Comparison of ENCODE assay signal across 8 cellular contexts in genomic region chr22:31646186-31647019, GRCh38. TPM values are rescaled to one million over a fixed set of nuclear protein-coding genes. Genes with fewer than 3 reads are reported as not detected.
DNase-seq lines count a peak whose midpoint lies in the region; ATAC-seq, FAIRE-seq and TF ChIP-seq lines count a peak whose summit lies in the region.

No MANE protein-coding gene starts in this region.

- TF ChIP-seq POLR2A in HepG2 (IDR thresholded peaks at IDR 0.05; ENCODE audit: insufficient read depth in 1 of 2, low read depth in 2 of 2, low read length in 2 of 2), result no peak

- no peaks in the 10 kb centered on the region for H3K4me1 ChIP-seq in CD8-positive, alpha-beta T cell (ENCODE audit: insufficient read depth, low read length)
- H3K4me1 ChIP-seq in HepG2 (ENCODE audit: insufficient read depth, low read length), result peaks cover 31% of the 10 kb centered on the region

- no peaks in the 10 kb centered on the region for H3K9me3 Mint-ChIP-seq in CD8-positive, alpha-beta T cell
- no peaks in the 10 kb centered on the region for H3K9me3 Mint-ChIP-seq in HFFc6
- no peaks in the 10 kb centered on the region for H3K9me3 Mint-ChIP-seq in activated T-cell treated with anti-CD3 and anti-CD28 coated beads, Interleukin-2, amount 50 U/mL, for 72 hours

- H3K9ac ChIP-seq in HepG2 (ENCODE audit: insufficient read depth, low read depth, low read length), result no peak overlapping the region

- H3K36me3 Mint-ChIP-seq in CD8-positive, alpha-beta T cell, result peaks cover 63% of the 10 kb centered on the region
- H3K36me3 Mint-ChIP-seq in HFFc6 (ENCODE audit: low read depth), result peaks cover 6% of the 10 kb centered on the region; the same call in 1 of the 2 replicates
- H3K36me3 Mint-ChIP-seq in activated T-cell treated with anti-CD3 and anti-CD28 coated beads, Interleukin-2, amount 50 U/mL, for 72 hours (ENCODE audit: insufficient read depth in 2 of 2), result peaks cover 0 to 8% of the 10 kb centered on the region in 2 donors

- no peaks in the 10 kb centered on the region for H3K9me3 ChIP-seq in CD8-positive, alpha-beta T cell (ENCODE audit: low read length)
- H3K9me3 ChIP-seq in HepG2 (ENCODE audit: low read length), result no peaks in the 10 kb centered on the region

- TF ChIP-seq CTCF in CD8-positive, alpha-beta T cell (IDR thresholded peaks at IDR 0.05), result no peak
- TF ChIP-seq CTCF in HFFc6 (IDR thresholded peaks at IDR 0.05), result no peak
- no peak for TF ChIP-seq CTCF in HepG2 (CRISPR knock-in tag; IDR thresholded peaks at IDR 0.05)
- TF ChIP-seq CTCF in coronary artery (IDR thresholded peaks at IDR 0.05), result no peak

- CTCF ChIA-PET in CD8-positive, alpha-beta T cell (lab: Charles Lee), result interaction anchor here (1.3 kb wide), 1 partner anchor 19 kb away, joined by 3 read pairs; no protein-coding TSS in a partner anchor
- CTCF ChIA-PET in HepG2 (lab: Yijun Ruan, JAX; ENCODE audit: low intra/inter-chr PET ratio, low total read pairs), result no interaction called here

- no peak overlapping the region for H3K4me3 Mint-ChIP-seq in CD8-positive, alpha-beta T cell
- H3K4me3 Mint-ChIP-seq in HFFc6, result peak overlapping the region; percentile 67
- H3K4me3 Mint-ChIP-seq in activated T-cell treated with anti-CD3 and anti-CD28 coated beads, Interleukin-2, amount 50 U/mL, for 72 hours, result peak overlapping the region; percentile 31 to 64

- peaks cover 17% of the 10 kb centered on the region for H3K36me3 ChIP-seq in CD8-positive, alpha-beta T cell (ENCODE audit: insufficient read depth, low read length)
- peaks cover 16 to 61% of the 10 kb centered on the region in 2 experiments for H3K36me3 ChIP-seq in HepG2 (replicated peaks in 1 of 2; ENCODE audit: control insufficient read depth in 1 of 2, insufficient read depth in 2 of 2, low read length in 2 of 2)

- in situ Hi-C loops in HepG2 (cut with HindIII; ENCODE audit: extremely low pct_ligation_motif_present, low pct_unique_long_range_greater_than_20kb), result no loop called here

- H3K27me3 Mint-ChIP-seq in CD8-positive, alpha-beta T cell (ENCODE audit: low read depth), result no peaks in the 10 kb centered on the region
- peaks cover 1% of the 10 kb centered on the region for H3K27me3 Mint-ChIP-seq in HFFc6 (ENCODE audit: insufficient read depth)
- H3K27me3 Mint-ChIP-seq in activated T-cell treated with anti-CD3 and anti-CD28 coated beads, Interleukin-2, amount 50 U/mL, for 72 hours (ENCODE audit: low read depth), result no peaks in the 10 kb centered on the region

- H4K20me1 ChIP-seq in HepG2 (ENCODE audit: insufficient read depth, low read length), result peaks cover 6% of the 10 kb centered on the region

- no peak for FAIRE-seq in HepG2 (lab: Jason Lieb, UNC)

- H3K27me3 ChIP-seq in CD8-positive, alpha-beta T cell (ENCODE audit: insufficient read depth, low read length), result no peaks in the 10 kb centered on the region
- no peaks in the 10 kb centered on the region for H3K27me3 ChIP-seq in HepG2 (ENCODE audit: control insufficient read depth in 1 of 2, insufficient read depth in 2 of 2, low read length in 2 of 2)

- peak overlapping the region; percentile 66 for H3K27ac Mint-ChIP-seq in CD8-positive, alpha-beta T cell
- peak overlapping the region; percentile 96 for H3K27ac Mint-ChIP-seq in HFFc6
- H3K27ac Mint-ChIP-seq in activated T-cell treated with anti-CD3 and anti-CD28 coated beads, Interleukin-2, amount 50 U/mL, for 72 hours, result peak overlapping the region; percentile 96

- ATAC-seq in CD8-positive, alpha-beta T cell, result no peak
- ATAC-seq in activated T-cell treated with anti-CD3 and anti-CD28 coated beads, Interleukin-2, amount 50 U/mL, for 72 hours (replicated peaks in 1 of 2), result peak; percentile 82 to 86
- ATAC-seq in HepG2 (peak; percentile 60), HG03571 (IDR thresholded peaks at IDR 0.05; ENCODE audit: unreplicated experiment) (no peak)

- no TSS peak for BruUV-seq in HepG2 (replicated peaks; lab: Mats Ljungman, UMichigan)

- WGBS in HepG2 (ENCODE audit: low lambda C conversion rate), result 60% methylated on average over 6 of the region's 6 CpGs

- intact Hi-C loops in CD8-positive, alpha-beta T cell (cut with DNase I, micrococcal nuclease), result no loop called here
- intact Hi-C loops in HepG2 (cut with micrococcal nuclease; ENCODE audit: unreplicated experiment), result no loop called here

- POLR2A ChIA-PET in CD8-positive, alpha-beta T cell (lab: Charles Lee), result interaction anchor here (0.7 kb wide), 1 partner anchor 168 kb away, joined by 3 read pairs; no protein-coding TSS in a partner anchor
- POLR2A ChIA-PET in HepG2 (lab: Yijun Ruan, JAX), result interaction anchor here (1.0 to 3.6 kb wide), 3 partner anchors 15 to 17 kb away, joined by 3 to 33 read pairs (median 3); partner anchors contain the start of gene PISD

- H3K4me1 Mint-ChIP-seq in CD8-positive, alpha-beta T cell (ENCODE audit: low read depth), result peaks cover 1% of the 10 kb centered on the region
- peaks cover 44% of the 10 kb centered on the region for H3K4me1 Mint-ChIP-seq in HFFc6 (ENCODE audit: low read depth)
- peaks cover 45% of the 10 kb centered on the region for H3K4me1 Mint-ChIP-seq in activated T-cell treated with anti-CD3 and anti-CD28 coated beads, Interleukin-2, amount 50 U/mL, for 72 hours (ENCODE audit: low read depth)

- no peak overlapping the region for H3K4me3 ChIP-seq in CD8-positive, alpha-beta T cell (ENCODE audit: low read depth, low read length)
- H3K4me3 ChIP-seq in HepG2 (replicated peaks in 1 of 3; ENCODE audit: insufficient read depth in 1 of 3, low read depth in 2 of 3, low read length in 3 of 3), result no peak overlapping the region
- H3K4me3 ChIP-seq in coronary artery, result no peak overlapping the region

- no peak for DNase-seq in CD8-positive, alpha-beta T cell
- DNase-seq in HFFc6, result peak; percentile 97
- DNase-seq in activated T-cell treated with anti-CD3 and anti-CD28 coated beads, Interleukin-2, amount 50 U/mL, for 72 hours, result peak; percentile 47 to 51
- DNase-seq in HepG2 (ENCODE audit: low spot score), result peak; percentile 87
- no peak for DNase-seq in DMS79 treated with DMSO at 0.1 percent for 48 hours (lab: John Stamatoyannopoulos, UW)
- DNase-seq in amniotic stem cell (lab: John Stamatoyannopoulos, UW), result no peak
- DNase-seq in coronary artery (ENCODE audit: low spot score), result no peak

- TF ChIP-seq EP300 in HepG2 (IDR thresholded peaks at IDR 0.05; ENCODE audit: low read depth in 2 of 2, low read length in 2 of 2), result no peak
- TF ChIP-seq EP300 in HepG2 (CRISPR knock-in tag; IDR thresholded peaks at IDR 0.05; ENCODE audit: borderline replicate concordance), result peak; percentile 41; the same call in 1 of the 2 replicates

- TF ChIP-seq RAD21 in HepG2 (CRISPR knock-in tag; IDR thresholded peaks at IDR 0.05), result no peak

- no peak overlapping the region for H2AFZ ChIP-seq in HepG2 (ENCODE audit: low read length)

- no peak overlapping the region for H3K4me2 ChIP-seq in HepG2 (ENCODE audit: low read depth, low read length)

- H3K79me2 ChIP-seq in HepG2 (ENCODE audit: insufficient read depth, low read length), result peaks cover 17% of the 10 kb centered on the region

- H3K27ac ChIP-seq in CD8-positive, alpha-beta T cell (ENCODE audit: low read depth, low read length), result no peak overlapping the region
- H3K27ac ChIP-seq in HepG2 (ENCODE audit: extremely low read length, insufficient read depth, low read length) (peak overlapping the region; percentile 55), coronary artery (no peak overlapping the region)

TF ChIP-seq in HepG2, 621 proteins besides CTCF, POLR2A, EP300 and RAD21 (continues in another document):
- TF ChIP-seq ZBTB20 (CRISPR knock-in tag; IDR thresholded peaks at IDR 0.05; ENCODE audit: borderline replicate concordance, low read depth) (0 out of 2 replicates have a peak, but pooled peaks have one; percentile 28), ARID3A (IDR thresholded peaks at IDR 0.05; ENCODE audit: low read depth, low read length) (peak; percentile 47; the same call in 1 of the 2 replicates), FOSL2 (CRISPR knock-in tag; IDR thresholded peaks at IDR 0.05) (peak; percentile 90)

RNA-seq across cellular contexts. Expression of gene PISD, which starts 15.6 kb away (rescaled TPM):
- total RNA-seq in CD8-positive, alpha-beta T cell, result 10 to 100 TPM; 41.2 to 43.6 TPM
- total RNA-seq in HFFc6 (2021; fragmentation: NEBNext Ultra II Directional; extraction: Animal tissue kit (Norgen Biotek cat#: 25700)), result 10 to 100 TPM; 38.4 to 47.3 (median 43.3) TPM
- 10 to 100 TPM; 38.0 to 38.5 TPM for total RNA-seq in activated T-cell treated with anti-CD3 and anti-CD28 coated beads, Interleukin-2, amount 50 U/mL, for 72 hours
- 30.0 and 47.7 TPM in 2 replicates for total RNA-seq in HepG2 (2016; rRNA removed; fragmentation: Illumina TruSeq; extraction: Trizol)
- 8.9 and 9.7 TPM in 2 replicates for total RNA-seq in HepG2 (2016; cell fraction: cytosol; rRNA removed; fragmentation: Illumina TruSeq; extraction: Trizol; ENCODE audit: low read depth)
- total RNA-seq in HepG2 (2016; cell fraction: insoluble cytoplasmic fraction; rRNA removed; fragmentation: Illumina TruSeq; extraction: Trizol), result 26.3 and 48.8 TPM in 2 replicates
- 21.3 and 21.7 TPM in 2 replicates for total RNA-seq in HepG2 (2016; cell fraction: membrane; rRNA removed; fragmentation: Illumina TruSeq; extraction: Trizol)
- total RNA-seq in HepG2 (2016; cell fraction: nucleus; rRNA removed; fragmentation: Illumina TruSeq; extraction: Trizol), result 39.3 and 43.4 TPM in 2 replicates
- polyA plus RNA-seq in HepG2 (2011; rRNA removed), result 30.1 and 38.6 TPM in 2 replicates
- polyA plus RNA-seq in HepG2 (2011; cell fraction: cytosol; rRNA removed), result 27.5 and 28.8 TPM in 2 replicates
- polyA plus RNA-seq in HepG2 (2011; cell fraction: nucleus; rRNA removed), result 96.1 and 99.7 TPM in 2 replicates
- 21.9 and 29.8 TPM in 2 replicates for polyA plus RNA-seq in HepG2 (2012)
- polyA plus RNA-seq in HepG2 (2016; cell fraction: cytosol; fragmentation: Illumina TruSeq; extraction: Trizol; ENCODE audit: low read depth), result 7.1 and 8.1 TPM in 2 replicates
- 25.8 and 29.7 TPM in 2 replicates for polyA plus RNA-seq in HepG2 (2016; cell fraction: insoluble cytoplasmic fraction; fragmentation: Illumina TruSeq; extraction: Trizol; ENCODE audit: low read depth)
- 14.7 and 16.1 TPM in 2 replicates for polyA plus RNA-seq in HepG2 (2016; cell fraction: membrane; fragmentation: Illumina TruSeq; extraction: Trizol; ENCODE audit: low read depth)
- polyA plus RNA-seq in HepG2 (2016; cell fraction: nucleus; fragmentation: Illumina TruSeq; extraction: Trizol; ENCODE audit: insufficient read depth, low read depth), result 78.0 and 82.4 TPM in 2 replicates
- 24.4 and 42.4 TPM in 2 replicates for polyA minus RNA-seq in HepG2 (2011; rRNA and poly(A)+ RNA removed; ENCODE audit: low replicate concordance)
- polyA minus RNA-seq in HepG2 (2011; cell fraction: cytosol; rRNA and poly(A)+ RNA removed), result 13.1 and 16.7 TPM in 2 replicates
- 18.4 and 22.0 TPM in 2 replicates for polyA minus RNA-seq in HepG2 (2011; cell fraction: nucleus; rRNA and poly(A)+ RNA removed)

Comparison
In these comparisons a context has a peak if more than half of its experiments do, and no peak if none do; other contexts are left out.
1. ATAC-seq: peak in activated T-cell treated with anti-CD3 and anti-CD28 coated beads, Interleukin-2, amount 50 U/mL, for 72 hours (2 of 2) and HepG2 (single experiment); none in CD8-positive, alpha-beta T cell (single experiment) and HG03571 (single experiment).
2. DNase-seq: peak in HFFc6 (single experiment), activated T-cell treated with anti-CD3 and anti-CD28 coated beads, Interleukin-2, amount 50 U/mL, for 72 hours (2 of 2) and HepG2 (single experiment); none in CD8-positive, alpha-beta T cell (0 of 7), DMS79 treated with DMSO at 0.1 percent for 48 hours (single experiment), amniotic stem cell (single experiment) and coronary artery (single experiment).
3. Peak in every context shown above with its lines, with median percentiles within 50 percentile points of each other: H3K27ac Mint-ChIP-seq.